1 cellular context compared by ENCODE assay signal in the genomic region with DNA sequence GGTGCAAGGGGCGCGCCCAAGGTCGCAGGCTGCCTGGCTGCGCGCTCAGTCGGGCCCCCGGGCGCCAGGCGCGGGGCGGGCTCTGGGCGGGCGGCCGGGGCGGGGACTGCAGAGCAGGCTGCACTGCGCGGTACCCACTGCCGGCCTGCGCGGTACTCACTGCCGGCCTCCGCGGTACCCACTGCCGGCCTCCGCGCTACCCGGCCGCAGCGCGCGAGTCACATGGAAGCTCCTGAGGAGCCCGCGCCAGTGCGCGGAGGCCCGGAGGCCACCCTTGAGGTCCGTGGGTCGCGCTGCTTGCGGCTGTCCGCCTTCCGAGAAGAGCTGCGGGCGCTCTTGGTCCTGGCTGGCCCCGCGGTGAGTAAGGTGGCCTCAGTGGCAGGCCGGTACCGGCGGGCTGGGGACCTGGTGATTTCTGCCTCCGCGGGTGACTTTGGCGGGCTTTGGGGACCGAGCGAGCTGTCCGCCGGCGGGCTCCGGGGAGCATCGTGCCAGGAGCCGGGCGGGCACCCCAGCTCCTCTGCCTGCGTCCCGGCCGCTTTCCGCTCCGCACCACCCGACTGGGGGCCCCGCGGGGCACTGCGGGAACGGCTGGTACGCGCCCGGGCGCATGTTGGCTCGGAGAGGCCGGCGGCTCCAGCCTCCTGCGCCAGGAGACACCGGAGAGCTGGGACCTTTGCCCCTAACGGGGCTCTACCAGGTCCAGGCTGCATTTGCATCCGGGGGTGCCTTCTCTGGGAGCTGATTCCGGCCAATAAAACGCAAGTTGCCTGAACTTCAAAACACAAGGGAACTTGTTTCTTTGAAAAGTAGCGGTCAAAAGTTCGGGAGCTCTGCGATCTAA.
A peak's percentile ranks its signal among the peaks of the same experiment; 100 is the strongest.
TF ChIP-seq lines count a peak whose summit lies in the region.

TSS of gene SLC47A1 (plus strand) at position 137 of the 844 bp plus-strand sequence. CDS start at position 223, 86 bp downstream.

TF ChIP-seq in H1, 55 proteins besides CTCF, POLR2A, EP300 and RAD21:
- TF ChIP-seq PHF8 (conservative IDR thresholded peaks at IDR 0.05; ENCODE audit: low read depth, low read length), result no peak; the same call in 1 of the 2 replicates
- TF ChIP-seq, protein P1, sequence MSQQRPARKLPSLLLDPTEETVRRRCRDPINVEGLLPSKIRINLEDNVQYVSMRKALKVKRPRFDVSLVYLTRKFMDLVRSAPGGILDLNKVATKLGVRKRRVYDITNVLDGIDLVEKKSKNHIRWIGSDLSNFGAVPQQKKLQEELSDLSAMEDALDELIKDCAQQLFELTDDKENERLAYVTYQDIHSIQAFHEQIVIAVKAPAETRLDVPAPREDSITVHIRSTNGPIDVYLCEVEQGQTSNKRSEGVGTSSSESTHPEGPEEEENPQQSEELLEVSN (IDR thresholded peaks at IDR 0.05), result peak; percentile 55
- TF ChIP-seq SP1 (IDR thresholded peaks at IDR 0.05; ENCODE audit: low read depth, low read length), result no peak
- TF ChIP-seq EZH2 (IDR thresholded peaks at IDR 0.05; ENCODE audit: low read depth, low read length, severe bottlenecking), result peak; percentile 92
- TF ChIP-seq USF2 (IDR thresholded peaks at IDR 0.05; ENCODE audit: low read length), result no peak
- no peak for TF ChIP-seq TBP (IDR thresholded peaks at IDR 0.05; ENCODE audit: low read depth, low read length)
- TF ChIP-seq SP4 (IDR thresholded peaks at IDR 0.05; ENCODE audit: low read length), result no peak
- TF ChIP-seq MAFK (IDR thresholded peaks at IDR 0.05; ENCODE audit: low read depth, low read length), result no peak
- TF ChIP-seq TAF1 (IDR thresholded peaks at IDR 0.05; ENCODE audit: low read depth, low read length), result no peak
- TF ChIP-seq KDM4A (IDR thresholded peaks at IDR 0.05; ENCODE audit: low read depth, low read length, severe bottlenecking), result peak; percentile 75
- TF ChIP-seq CREB1 (IDR thresholded peaks at IDR 0.05), result no peak
- peak; percentile 82 for TF ChIP-seq SUZ12 (IDR thresholded peaks at IDR 0.05; ENCODE audit: low read length)
TF ChIP-seq in H1: peak in this region for 4.
